In the genomic region with DNA sequence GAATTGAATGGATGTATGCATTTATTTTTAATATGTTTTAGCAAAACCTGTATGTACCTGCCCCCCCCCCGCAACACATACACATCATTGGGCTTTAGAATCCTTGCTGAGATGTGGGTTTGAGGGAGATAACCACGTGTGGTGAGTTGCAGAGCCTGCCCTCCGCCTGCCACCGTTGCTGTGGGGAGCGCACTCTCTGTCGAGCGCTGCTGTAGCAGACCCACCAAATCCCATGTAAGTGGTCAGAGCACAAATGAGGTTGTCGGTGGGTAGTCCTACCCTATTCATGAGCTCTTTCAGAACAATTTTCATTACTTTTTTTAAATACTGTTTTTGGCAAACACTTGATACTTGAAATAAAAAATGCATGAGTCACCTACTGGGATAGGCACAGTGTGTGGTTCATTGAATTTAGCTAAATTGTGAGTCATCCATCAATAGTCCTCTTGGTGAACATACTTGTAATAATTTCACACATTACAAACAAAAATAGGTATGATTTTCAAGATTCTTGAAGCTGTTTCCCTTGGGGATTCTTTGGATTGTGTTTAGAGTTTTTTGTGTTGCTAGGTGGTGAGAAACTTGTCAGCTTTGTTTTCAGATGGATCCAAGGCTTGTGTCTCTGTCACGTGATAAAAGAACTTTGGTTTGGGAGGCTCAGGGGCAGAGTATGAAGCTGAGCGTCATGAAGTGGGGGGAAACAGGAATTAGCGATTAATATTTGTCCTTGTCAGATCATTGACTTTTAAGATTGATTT, we compare ENCODE assay signal across 10 cellular contexts.
DNase-seq lines count a peak whose midpoint lies in the region; ATAC-seq and TF ChIP-seq lines count a peak whose summit lies in the region.
"Had no signal": no experiment of that assay in that cellular context is flagged by ENCODE, and none has a peak within 500 bp of the region (broad histone marks: within the 10 kb centered on the region; RNA-seq: fewer than 3 reads in every experiment).

No MANE protein-coding gene starts in this region.

- no peak overlapping the region for H3K9ac ChIP-seq in Loucy (ENCODE audit: low read depth, low read length, poor library complexity, severe bottlenecking)

- H3F3A ChIP-seq in Loucy (ENCODE audit: low read depth) = no peaks in the 10 kb centered on the region

- H3K79me2 ChIP-seq in Loucy (ENCODE audit: insufficient read depth, low read length) = no peaks in the 10 kb centered on the region

- TF ChIP-seq CTCF in Loucy (conservative IDR thresholded peaks at IDR 0.05; ENCODE audit: low read length) (no peak), epithelial cell of esophagus (IDR thresholded peaks at IDR 0.05; ENCODE audit: insufficient read depth, low read depth, low read length, missing control alignments) (no peak)

- H3K9me3 ChIP-seq in Loucy (ENCODE audit: insufficient read depth, low read depth, low read length) = no peaks in the 10 kb centered on the region
- H3K9me3 ChIP-seq: tibial nerve had no signal

- DNase-seq in NCI-H1417 (lab: John Stamatoyannopoulos, UW) = peak; percentile 37 to 63 (median 55)
- no peak for DNase-seq in NCI-H1417 treated with DMSO at 0.1 percent for 48 hours (lab: John Stamatoyannopoulos, UW)
- DNase-seq in epithelial cell of esophagus (ENCODE audit: low read depth) = peak; percentile 61
- peak; percentile 53 for DNase-seq in superior temporal gyrus (ENCODE audit: extremely low spot score)
- DNase-seq in HuH-7 (ENCODE audit: low spot score) = no peak
- DNase-seq in DMS 273 treated with DMSO at 0.1 percent for 48 hours (lab: John Stamatoyannopoulos, UW) = no peak
- DNase-seq: cerebellar nuclear complex had no signal

- 0 out of 2 replicates have a peak overlapping the region, but pooled peaks have one; percentile 16 for H2AFZ ChIP-seq in Loucy (ENCODE audit: low read length)

- no peak overlapping the region for H3K4me2 ChIP-seq in Loucy (ENCODE audit: low read depth, low read length, poor library complexity, severe bottlenecking)

- H4K20me1 ChIP-seq in Loucy (ENCODE audit: insufficient read depth, low read length, poor library complexity, severe bottlenecking) = no peaks in the 10 kb centered on the region

- no peak for ATAC-seq in HG02610 (IDR thresholded peaks at IDR 0.05; ENCODE audit: unreplicated experiment)

- no peaks in the 10 kb centered on the region for H3K36me3 ChIP-seq in Loucy (ENCODE audit: insufficient read depth, low read length)
- H3K36me3 ChIP-seq: tibial nerve had no signal

- peaks cover 5% of the 10 kb centered on the region for H3K4me1 ChIP-seq in Loucy (ENCODE audit: insufficient read depth, low read length, poor library complexity, severe bottlenecking)

- H3K4me3 ChIP-seq in Loucy (ENCODE audit: low read length, poor library complexity, severe bottlenecking) (no peak overlapping the region), epithelial cell of esophagus (ENCODE audit: low read length) (no peak overlapping the region)
- H3K4me3 ChIP-seq: tibial nerve had no signal

- H3K27me3 ChIP-seq in Loucy (ENCODE audit: insufficient read depth, low read length, poor library complexity, severe bottlenecking) = no peaks in the 10 kb centered on the region
- H3K27me3 ChIP-seq: tibial nerve had no signal

- no peaks in the 10 kb centered on the region for H3K9me2 ChIP-seq in Loucy (replicated peaks; ENCODE audit: low read depth, low read length)

Comparison
In these comparisons a context has a peak if more than half of its experiments do, and no peak if none do; other contexts are left out.
1. DNase-seq: peak in NCI-H1417 (3 of 3), epithelial cell of esophagus (single experiment) and superior temporal gyrus (single experiment); none in NCI-H1417 treated with DMSO at 0.1 percent for 48 hours (single experiment), HuH-7 (single experiment) and DMS 273 treated with DMSO at 0.1 percent for 48 hours (single experiment).